In genomic region chr9:13873212-13873611, GRCh38 we compare ENCODE assay signal across 16 cellular contexts.
DNase-seq lines count a peak whose midpoint lies in the region; ATAC-seq and TF ChIP-seq lines count a peak whose summit lies in the region.
"Had no signal": no experiment of that assay in that cellular context is flagged by ENCODE, and none has a peak within 500 bp of the region (broad histone marks: within the 10 kb centered on the region; RNA-seq: fewer than 3 reads in every experiment).

No MANE protein-coding gene starts in this region.

- TF ChIP-seq CTCF in LNCaP clone FGC (IDR thresholded peaks at IDR 0.05; ENCODE audit: control insufficient read depth, extremely low read depth, insufficient read depth), result no peak
- no peak for TF ChIP-seq CTCF in PC-3 (conservative IDR thresholded peaks at IDR 0.05; ENCODE audit: low read depth, low read length)
- TF ChIP-seq CTCF in epithelial cell of esophagus (IDR thresholded peaks at IDR 0.05; ENCODE audit: insufficient read depth, low read depth, low read length, missing control alignments), result no peak
- TF ChIP-seq CTCF in WERI-Rb-1 (IDR thresholded peaks at IDR 0.05; ENCODE audit: low read depth, low read length), result no peak

- H3K36me3 ChIP-seq in PC-3 (ENCODE audit: low read depth, low read length), result no peaks in the 10 kb centered on the region
- no peaks in the 10 kb centered on the region for H3K36me3 ChIP-seq in WERI-Rb-1

- H4K20me1 ChIP-seq in PC-3 (ENCODE audit: low read length), result no peaks in the 10 kb centered on the region

- CTCF ChIA-PET in PC-3 (lab: Charles Lee), result no interaction called here

- H3K79me2 ChIP-seq in PC-3 (ENCODE audit: low read length), result no peaks in the 10 kb centered on the region

- no peaks in the 10 kb centered on the region for H3K36me3 Mint-ChIP-seq in effector memory CD8-positive, alpha-beta T cell (ENCODE audit: insufficient read depth)
- H3K36me3 Mint-ChIP-seq: CD4-positive, CD25-positive, alpha-beta regulatory T cell; CD8-positive, alpha-beta T cell had no signal

- H3K27me3 ChIP-seq in PC-3 (ENCODE audit: low read length) (no peaks in the 10 kb centered on the region), WERI-Rb-1 (ENCODE audit: insufficient read depth, low read depth, severe bottlenecking) (no peaks in the 10 kb centered on the region)

- POLR2A ChIA-PET in PC-3 (lab: Charles Lee; ENCODE audit: unreplicated experiment), result no interaction called here

- no peak overlapping the region for H3K4me3 Mint-ChIP-seq in effector memory CD8-positive, alpha-beta T cell
- H3K4me3 Mint-ChIP-seq: CD4-positive, CD25-positive, alpha-beta regulatory T cell; CD8-positive, alpha-beta T cell had no signal

- peak; percentile 63 for DNase-seq in LNCaP clone FGC (ENCODE audit: low read depth)
- DNase-seq in PC-3, result peak; percentile 67
- peak; percentile 27 for DNase-seq in epithelial cell of esophagus (ENCODE audit: low read depth)
- no peak for DNase-seq in cerebellar cortex (ENCODE audit: low spot score)
- DNase-seq in WERI-Rb-1, result no peak
- no peak for DNase-seq in effector memory CD8-positive, alpha-beta T cell
- DNase-seq: C1 segment of cervical spinal cord; Caco-2; CD4-positive, CD25-positive, alpha-beta regulatory T cell; CD8-positive, alpha-beta T cell; DMS153; DND-41; GM23248; H7; HCEC 1CT had no signal

- H3K9me2 ChIP-seq in PC-3 (replicated peaks; ENCODE audit: low read length), result no peaks in the 10 kb centered on the region

- H3F3A ChIP-seq in PC-3 (ENCODE audit: low read length, unreplicated experiment), result no peaks in the 10 kb centered on the region

- peaks cover 9% of the 10 kb centered on the region; the same call in 1 of the 2 replicates for H3K4me1 ChIP-seq in PC-3 (ENCODE audit: insufficient read depth, low read length)
- H3K4me1 ChIP-seq: Caco-2 had no signal

- peaks cover 10 to 28% of the 10 kb centered on the region in 2 donors for H3K9me3 Mint-ChIP-seq in effector memory CD8-positive, alpha-beta T cell

- H3K4me3 ChIP-seq in LNCaP clone FGC (ENCODE audit: low read depth, low read length) (no peak overlapping the region), PC-3 (ENCODE audit: low read length) (no peak overlapping the region), epithelial cell of esophagus (ENCODE audit: low read length) (no peak overlapping the region), WERI-Rb-1 (ENCODE audit: low read depth, low read length) (no peak overlapping the region)
- H3K4me3 ChIP-seq: GM12878, GM23248 had no signal

- BruUV-seq in PC-3 (replicated peaks; lab: Mats Ljungman, UMichigan), result no TSS peak

- H3K27ac Mint-ChIP-seq in effector memory CD8-positive, alpha-beta T cell, result no peak overlapping the region
- H3K27ac Mint-ChIP-seq: CD4-positive, CD25-positive, alpha-beta regulatory T cell; CD8-positive, alpha-beta T cell had no signal

- intact Hi-C loops in PC-3 (cut with micrococcal nuclease), result no loop called here

- no peaks in the 10 kb centered on the region for H3K4me1 Mint-ChIP-seq in effector memory CD8-positive, alpha-beta T cell (ENCODE audit: low read depth in 2 of 2)
- H3K4me1 Mint-ChIP-seq: CD4-positive, CD25-positive, alpha-beta regulatory T cell had no signal

- H3K4me2 ChIP-seq in PC-3 (ENCODE audit: low read length), result peak overlapping the region; percentile 14; the same call in 1 of the 2 replicates

- H3K27me3 Mint-ChIP-seq in effector memory CD8-positive, alpha-beta T cell, result no peaks in the 10 kb centered on the region
- H3K27me3 Mint-ChIP-seq: CD4-positive, CD25-positive, alpha-beta regulatory T cell had no signal

- ATAC-seq in PC-3, result peak; percentile 84
- no peak for ATAC-seq in effector memory CD8-positive, alpha-beta T cell (replicated peaks)
- ATAC-seq: CD8-positive, alpha-beta T cell; GM12878 had no signal

- H3K9me3 ChIP-seq in PC-3 (ENCODE audit: low read length), result no peaks in the 10 kb centered on the region
- no peaks in the 10 kb centered on the region for H3K9me3 ChIP-seq in WERI-Rb-1 (ENCODE audit: severe bottlenecking)
- H3K9me3 ChIP-seq: Caco-2 had no signal

- H2AFZ ChIP-seq in PC-3 (ENCODE audit: low read length), result no peak overlapping the region
- H2AFZ ChIP-seq: GM23248 had no signal

- no peak overlapping the region for H3K9ac ChIP-seq in PC-3 (ENCODE audit: low read length)
- H3K9ac ChIP-seq: GM23248 had no signal

- H3K27ac ChIP-seq in PC-3 (ENCODE audit: low read length) (0 out of 2 replicates have a peak overlapping the region, but pooled peaks have one; percentile 12), WERI-Rb-1 (no peak overlapping the region)
- H3K27ac ChIP-seq: GM23248 had no signal

Comparison
In these comparisons a context has a peak if more than half of its experiments do, and no peak if none do; other contexts are left out.
1. DNase-seq: peak in LNCaP clone FGC (single experiment), PC-3 (single experiment) and epithelial cell of esophagus (single experiment); none in cerebellar cortex (single experiment), WERI-Rb-1 (single experiment) and effector memory CD8-positive, alpha-beta T cell (0 of 3).